In the genomic region with DNA sequence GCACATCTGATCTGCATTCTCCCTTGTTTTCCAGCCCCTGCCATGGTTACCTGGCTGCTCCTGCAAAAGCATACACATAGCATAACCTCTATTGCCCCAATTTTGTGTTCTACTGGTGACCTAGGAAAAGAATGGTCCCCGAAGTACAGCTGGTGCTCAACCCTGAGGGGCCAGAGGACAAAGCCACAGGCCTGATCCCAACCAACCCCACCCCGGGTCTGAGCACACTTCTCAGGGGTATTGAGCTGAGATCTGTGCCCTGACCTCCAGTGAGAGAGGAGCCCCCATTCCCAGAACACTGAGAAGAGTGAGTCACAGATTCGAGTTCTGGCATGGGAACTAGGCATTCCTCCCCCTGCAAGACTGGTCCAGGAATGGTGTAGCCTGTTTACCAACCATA, we compare ENCODE assay signal across 6 cellular contexts.
"Had no signal": no experiment of that assay in that cellular context is flagged by ENCODE, and none has a peak within 500 bp of the region (broad histone marks: within the 10 kb centered on the region; RNA-seq: fewer than 3 reads in every experiment).

No MANE protein-coding gene starts in this region.

- DNase-seq: GM23248, GOT3, HFFc6, IMR-90 had no signal

- H3K4me3 Mint-ChIP-seq: HFFc6 had no signal

- ATAC-seq: HCT116 had no signal

- H3K27ac Mint-ChIP-seq: HFFc6 had no signal

- H3K4me3 ChIP-seq: GM23248, HAP-1 had no signal

- H3K27ac ChIP-seq: GM23248 had no signal

- H3K36me3 ChIP-seq: HAP-1 had no signal

- H3K4me1 ChIP-seq: HAP-1 had no signal

- H3K9me3 ChIP-seq: HAP-1 had no signal
